Comparison of ENCODE assay signal across 21 cellular contexts in the genomic region with DNA sequence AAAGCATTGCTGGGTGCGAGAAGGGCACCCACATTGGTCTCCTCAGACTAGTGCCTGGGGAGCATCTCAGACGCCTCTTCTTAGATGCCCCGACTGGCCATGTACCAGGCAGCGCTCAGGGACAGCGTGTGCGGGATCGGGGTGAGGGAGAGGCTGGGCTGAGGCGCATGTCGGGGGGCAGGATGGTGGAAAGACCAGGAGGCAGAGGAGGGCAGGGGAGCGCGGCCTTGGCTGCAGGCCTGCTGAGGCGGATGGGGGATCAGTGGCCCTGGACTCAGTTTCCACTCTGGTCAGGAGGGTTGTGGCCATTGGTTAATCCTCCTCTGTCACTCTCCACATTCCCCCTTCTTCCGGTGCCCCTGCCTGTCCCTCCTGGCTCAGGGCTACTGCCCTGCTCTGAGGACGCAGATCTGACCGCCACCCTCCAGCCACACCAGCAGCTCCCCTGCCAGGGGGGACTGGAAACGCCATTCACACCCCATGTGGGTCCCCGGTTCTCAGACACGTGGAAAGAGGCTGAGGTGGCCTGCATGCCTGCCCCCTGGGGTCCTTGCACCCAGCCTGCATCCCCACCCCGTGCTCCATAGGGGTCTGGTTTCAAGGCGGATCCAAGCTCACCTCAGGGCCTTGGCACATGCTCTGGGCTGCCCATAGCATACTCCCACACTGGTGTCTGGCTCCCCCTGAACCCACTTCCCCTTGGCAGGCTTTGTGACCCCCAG.
DNase-seq lines count a peak whose midpoint lies in the region; ATAC-seq, FAIRE-seq and TF ChIP-seq lines count a peak whose summit lies in the region.
"Had no signal": no experiment of that assay in that cellular context is flagged by ENCODE, and none has a peak within 500 bp of the region (broad histone marks: within the 10 kb centered on the region; RNA-seq: fewer than 3 reads in every experiment).

No MANE protein-coding gene starts in this region.

- H3K4me1 ChIP-seq in right cardiac atrium (ENCODE audit: control insufficient read depth, insufficient read depth, low read length) (no peaks in the 10 kb centered on the region), kidney (ENCODE audit: control insufficient read depth in 1 of 2, insufficient read depth in 1 of 2, low read depth in 1 of 2, low read length in 2 of 2) (no peaks in the 10 kb centered on the region), sigmoid colon (no peaks in the 10 kb centered on the region)
- H3K4me1 ChIP-seq: A549 had no signal

- intact Hi-C loops in cardiac septum (cut with DNase I) (no loop called here), right cardiac atrium (cut with DNase I) (no loop called here), kidney (cut with DNase I) (no loop called here), sigmoid colon (cut with DNase I) (no loop called here)

- TF ChIP-seq POLR2A in sigmoid colon (IDR thresholded peaks at IDR 0.05), result no peak

- H3K9me3 ChIP-seq in right cardiac atrium (ENCODE audit: control insufficient read depth, low read length), result no peaks in the 10 kb centered on the region
- peaks cover 0 to 7% of the 10 kb centered on the region in 2 donors for H3K9me3 ChIP-seq in kidney (ENCODE audit: control insufficient read depth in 1 of 2, low read length in 2 of 2)
- no peaks in the 10 kb centered on the region for H3K9me3 ChIP-seq in sigmoid colon
- H3K9me3 ChIP-seq: A549 had no signal

- no peaks in the 10 kb centered on the region for H3K36me3 ChIP-seq in kidney (ENCODE audit: control insufficient read depth in 1 of 2, insufficient read depth in 2 of 2, low read length in 2 of 2)
- no peaks in the 10 kb centered on the region for H3K36me3 ChIP-seq in sigmoid colon
- H3K36me3 ChIP-seq: BLaER1 treated with 17β-estradiol and CSF1 and Interleukin-3, amounts not matched to agents 10 nM and 100 nM had no signal

- H3K27ac ChIP-seq in right cardiac atrium (ENCODE audit: low read length) (no peak overlapping the region), kidney (ENCODE audit: low read depth in 2 of 2, low read length in 2 of 2) (no peak overlapping the region), sigmoid colon (no peak overlapping the region)
- H3K27ac ChIP-seq: A549; BLaER1 treated with 17β-estradiol and CSF1 and Interleukin-3, amounts not matched to agents 10 nM and 100 nM; HL-60 had no signal

- H3K27me3 ChIP-seq in right cardiac atrium (ENCODE audit: control insufficient read depth, insufficient read depth) (no peaks in the 10 kb centered on the region), sigmoid colon (peaks cover 0 to 67% (median 0%) of the 10 kb centered on the region in 3 donors)
- H3K27me3 ChIP-seq: BLaER1 treated with 17β-estradiol and CSF1 and Interleukin-3, amounts not matched to agents 10 nM and 100 nM had no signal

- FAIRE-seq in kidney (lab: Jason Lieb, UNC), result no peak
- FAIRE-seq: A549, D721Med, H1 had no signal

- 89% methylated on average over 20 of the region's 20 CpGs for WGBS in right cardiac atrium
- 91 to 92% methylated on average over 20 of the region's 20 CpGs for WGBS in sigmoid colon, 2 donors

- no peak overlapping the region for H3K4me3 ChIP-seq in right cardiac atrium (ENCODE audit: low read length)
- H3K4me3 ChIP-seq in kidney (ENCODE audit: low read length in 2 of 2), result no peak overlapping the region
- no peak overlapping the region for H3K4me3 ChIP-seq in sigmoid colon
- H3K4me3 ChIP-seq: A549; BLaER1 treated with 17β-estradiol and CSF1 and Interleukin-3, amounts not matched to agents 10 nM and 100 nM had no signal

- ATAC-seq in right cardiac atrium (no peak), GM18909 (IDR thresholded peaks at IDR 0.05; ENCODE audit: poor library complexity, unreplicated experiment) (no peak)
- ATAC-seq: A549; CD8-positive, alpha-beta T cell had no signal

- DNase-seq in cardiac septum (ENCODE audit: low spot score) (peak; percentile 53), right cardiac atrium (no peak), kidney (peak; percentile 58), sigmoid colon (peak; percentile 55), GF-D8 (lab: John Stamatoyannopoulos, UW) (no peak), NCI-H2171 treated with DMSO at 0.1 percent for 48 hours (lab: John Stamatoyannopoulos, UW) (no peak)
- DNase-seq: CD8-positive, alpha-beta T cell; HFFc6; IMR-90; NCI-H1417; NCI-H187 treated with DMSO at 0.1 percent for 48 hours; NCI-H226; NCI-H524; NCI-H82; SHP77 had no signal

- no peak for TF ChIP-seq EP300 in sigmoid colon (IDR thresholded peaks at IDR 0.05)

- H3K9ac ChIP-seq in kidney (ENCODE audit: low read length in 2 of 2), result no peak overlapping the region
- H3K9ac ChIP-seq: BLaER1 treated with 17β-estradiol and CSF1 and Interleukin-3, amounts not matched to agents 10 nM and 100 nM had no signal

- TF ChIP-seq CTCF in kidney (IDR thresholded peaks at IDR 0.05; ENCODE audit: borderline replicate concordance, extremely low read depth, insufficient read depth), result no peak
- TF ChIP-seq CTCF in sigmoid colon (IDR thresholded peaks at IDR 0.05), result no peak

Comparison
In these comparisons a context has a peak if more than half of its experiments do, and no peak if none do; other contexts are left out.
1. DNase-seq: peak in cardiac septum (single experiment), kidney (single experiment) and sigmoid colon (single experiment); none in right cardiac atrium (0 of 3), GF-D8 (single experiment) and NCI-H2171 treated with DMSO at 0.1 percent for 48 hours (single experiment).